ENCODE assay signal across 8 cellular contexts in the genomic region with DNA sequence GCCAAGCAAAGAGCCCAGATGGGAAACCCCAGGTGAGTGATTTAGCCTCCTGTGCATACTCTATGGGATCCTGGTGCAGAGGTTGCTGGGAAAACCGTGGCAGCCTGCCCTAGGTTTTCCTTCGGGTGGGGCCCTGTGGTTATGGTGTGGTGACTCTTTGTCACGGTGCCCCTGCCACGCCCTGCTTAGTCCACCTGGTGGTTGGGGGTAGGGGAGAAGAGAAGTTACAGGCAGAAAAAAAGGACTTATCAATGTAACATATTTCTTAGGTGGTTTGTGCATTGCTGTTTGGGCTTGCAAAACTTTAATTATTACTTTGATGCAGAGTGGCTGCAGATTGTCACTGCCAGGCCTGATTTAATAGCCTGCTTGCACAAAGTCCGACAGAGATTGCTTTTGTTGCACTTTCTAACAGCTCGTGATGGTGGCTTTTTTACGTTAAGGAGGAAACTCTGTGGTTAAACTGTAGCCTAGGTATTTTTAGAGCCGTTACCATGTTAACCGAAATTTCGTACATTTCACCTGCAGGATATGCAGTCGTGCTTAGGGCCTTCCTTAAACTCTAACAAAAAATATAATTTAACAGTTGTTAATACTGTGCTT.
DNase-seq lines count a peak whose midpoint lies in the region; ATAC-seq, FAIRE-seq and TF ChIP-seq lines count a peak whose summit lies in the region.

No MANE protein-coding gene starts in this region.

- H3K27ac ChIP-seq in KMS-11 (peak overlapping the region; percentile 99), gastroesophageal sphincter (peak overlapping the region in 3 of 4 donors; percentile 44 to 59 (median 58)), spleen (peak overlapping the region; percentile 76 to 91 (median 82))

- DNase-seq in GM12892 (ENCODE audit: insufficient read length) (peak; percentile 15), spleen (peak; percentile 88), HFFc6 (no peak), NCI-H1092 (lab: John Stamatoyannopoulos, UW) (no peak)
- DNase-seq in activated CD4-positive, alpha-beta T cell treated with anti-CD3 and anti-CD28 coated beads, Interleukin-2, amount 50 U/mL, for 48 hours = peak; percentile 36 to 54

- H3K27ac Mint-ChIP-seq in HFFc6 = no peak overlapping the region

- H4K20me1 ChIP-seq in KMS-11 (ENCODE audit: insufficient read depth) = no peaks in the 10 kb centered on the region

- H3K36me3 Mint-ChIP-seq in HFFc6 (ENCODE audit: low read depth) = peaks cover 4% of the 10 kb centered on the region; the same call in 1 of the 2 replicates

- H3K36me3 ChIP-seq in KMS-11 (ENCODE audit: insufficient read depth) = no peaks in the 10 kb centered on the region
- H3K36me3 ChIP-seq in gastroesophageal sphincter = no peaks in the 10 kb centered on the region
- H3K36me3 ChIP-seq in spleen = no peaks in the 10 kb centered on the region

- 48 to 58% methylated on average over 7 to 11 of the region's 11 CpGs for WGBS in gastroesophageal sphincter (ENCODE audit: low coverage in 1 of 2), 2 donors
- WGBS in spleen, 5 donors = 19 to 25% (median 24%) methylated on average over 11 of the region's 11 CpGs

- TF ChIP-seq CTCF in KMS-11 (conservative IDR thresholded peaks at IDR 0.05; ENCODE audit: low read depth, low read length) (no peak), gastroesophageal sphincter (IDR thresholded peaks at IDR 0.05) (no peak), spleen (IDR thresholded peaks at IDR 0.05 in 8 of 11, conservative IDR thresholded peaks at IDR 0.05 in 3 of 11) (peak in 2 of 11 experiments; percentile 7 to 25), HFFc6 (IDR thresholded peaks at IDR 0.05) (no peak)

- H2AFZ ChIP-seq in KMS-11 (ENCODE audit: low read depth) = peak overlapping the region; percentile 48

- no peaks in the 10 kb centered on the region for H3K9me3 Mint-ChIP-seq in HFFc6

- no peak overlapping the region for H3K4me3 Mint-ChIP-seq in HFFc6

- H3K27me3 Mint-ChIP-seq in HFFc6 (ENCODE audit: insufficient read depth) = no peaks in the 10 kb centered on the region

- TF ChIP-seq POLR2A in GM12892 (IDR thresholded peaks at IDR 0.05; ENCODE audit: low read depth, low read length) (no peak), gastroesophageal sphincter (IDR thresholded peaks at IDR 0.05) (no peak), spleen (IDR thresholded peaks at IDR 0.05) (no peak)

- H3K27me3 ChIP-seq in KMS-11 (ENCODE audit: insufficient read depth, low read depth) (no peaks in the 10 kb centered on the region), gastroesophageal sphincter (no peaks in the 10 kb centered on the region), spleen (replicated peaks in 1 of 7) (no peaks in the 10 kb centered on the region)

- intact Hi-C loops in spleen (cut with DNase I; ENCODE audit: low total_unique reads) = loop anchor here (5.0 kb wide), 1 partner anchor 523 kb away; a partner anchor contains a TSS

- peak overlapping the region; percentile 84 for H3K4me2 ChIP-seq in KMS-11

- peaks cover 8% of the 10 kb centered on the region; the same call in 1 of the 2 replicates for H3K4me1 Mint-ChIP-seq in HFFc6 (ENCODE audit: low read depth)

- no peaks in the 10 kb centered on the region for H3K9me3 ChIP-seq in gastroesophageal sphincter
- H3K9me3 ChIP-seq in spleen = peaks cover 0 to 7% (median 0%) of the 10 kb centered on the region in 8 donors

- H3K79me2 ChIP-seq in KMS-11 (ENCODE audit: insufficient read depth, low read depth) = no peaks in the 10 kb centered on the region

- H3K4me1 ChIP-seq in KMS-11 (ENCODE audit: low read depth, poor library complexity, severe bottlenecking) (peaks cover 77% of the 10 kb centered on the region), gastroesophageal sphincter (peaks cover 10 to 45% (median 11%) of the 10 kb centered on the region in 3 donors), spleen (peaks cover 26 to 80% (median 59%) of the 10 kb centered on the region in 6 donors)

- ATAC-seq in GM21723 (IDR thresholded peaks at IDR 0.05; ENCODE audit: unreplicated experiment) = peak; percentile 79
- no peak for ATAC-seq in gastroesophageal sphincter

- FAIRE-seq in GM12892 (lab: Jason Lieb, UNC) = peak; percentile 98

- H3K4me3 ChIP-seq in KMS-11 (IDR thresholded peaks at IDR 0.05; ENCODE audit: insufficient read depth, low read depth, low read length) = no peak overlapping the region
- no peak overlapping the region for H3K4me3 ChIP-seq in gastroesophageal sphincter
- peak overlapping the region in 3 of 8 donors; percentile 10 to 59 (median 24) for H3K4me3 ChIP-seq in spleen

- TF ChIP-seq EP300 in gastroesophageal sphincter (IDR thresholded peaks at IDR 0.05) = no peak

- H3K9ac ChIP-seq in KMS-11 = peak overlapping the region; percentile 83

Comparison
In these comparisons a context has a peak if more than half of its experiments do, and no peak if none do; other contexts are left out.
1. DNase-seq: peak in GM12892 (single experiment), activated CD4-positive, alpha-beta T cell treated with anti-CD3 and anti-CD28 coated beads, Interleukin-2, amount 50 U/mL, for 48 hours (2 of 2) and spleen (single experiment); none in HFFc6 (single experiment) and NCI-H1092 (single experiment).
2. Peak in every context shown above with its lines, with median percentiles within 50 percentile points of each other: H3K27ac ChIP-seq.